Comparison of ENCODE assay signal across 18 cellular contexts in the genomic region with DNA sequence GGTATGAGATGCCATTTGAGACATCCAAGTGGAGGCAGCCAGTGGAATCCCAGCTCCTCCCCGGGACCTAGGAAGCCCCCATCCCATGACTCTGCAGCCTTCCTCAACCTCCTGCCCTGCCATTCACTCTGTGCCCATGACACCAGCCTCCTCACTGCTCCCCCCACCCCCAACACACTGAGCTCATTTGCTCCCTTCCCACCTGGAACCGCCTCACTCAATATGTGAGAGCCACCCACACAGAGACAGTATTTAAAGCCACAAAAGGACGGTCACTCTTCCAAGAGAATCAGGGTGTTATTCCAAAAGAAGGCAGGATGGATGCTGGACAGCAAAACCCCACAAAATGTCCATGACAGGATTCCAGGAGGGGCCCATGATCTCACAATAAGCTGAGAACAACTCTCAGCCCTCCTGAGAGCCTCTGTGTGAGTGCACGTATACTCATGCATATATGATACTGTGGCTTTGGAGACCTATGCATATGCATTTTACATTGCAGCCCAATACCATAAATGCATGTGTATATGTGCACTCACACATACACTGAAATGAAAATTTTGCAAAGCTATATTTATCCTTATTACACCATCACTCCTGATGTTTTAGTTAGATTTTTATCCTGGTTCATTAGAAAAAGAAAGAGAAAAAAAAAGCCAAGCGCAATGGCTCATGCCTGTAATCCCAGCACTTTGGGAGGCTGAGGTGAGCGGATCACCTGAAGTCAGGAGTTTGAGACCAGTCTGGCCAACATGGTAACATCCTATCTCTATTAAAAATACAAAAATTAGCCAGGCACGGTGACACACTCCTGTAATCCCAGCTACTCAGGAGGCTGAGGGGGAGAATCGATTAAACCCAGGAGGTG. TPM values are rescaled to one million over a fixed set of nuclear protein-coding genes. Genes with fewer than 3 reads are reported as not detected.
DNase-seq lines count a peak whose midpoint lies in the region; ATAC-seq and TF ChIP-seq lines count a peak whose summit lies in the region.
"Had no signal": no experiment of that assay in that cellular context is flagged by ENCODE, and none has a peak within 500 bp of the region (broad histone marks: within the 10 kb centered on the region; RNA-seq: fewer than 3 reads in every experiment).

No MANE protein-coding gene starts in this region.

- peak overlapping the region; percentile 21 for H3K27ac Mint-ChIP-seq in activated T-helper 17 cell treated with anti-CD3 and anti-CD28 coated beads, Interleukin-2, amount 50 U/mL, for 72 hours
- H3K27ac Mint-ChIP-seq: activated CD4-positive, alpha-beta T cell treated with anti-CD3 and anti-CD28 coated beads for 36 hours; stimulated activated naive CD8-positive, alpha-beta T cell treated with anti-CD3 and anti-CD28 coated beads, Interleukin-15, Interleukin-2, amounts not matched to agents 100 ng/mL and 50 ng/mL, for 24 hours had no signal

- POLR2A ChIA-PET in A673 (lab: Charles Lee; ENCODE audit: low non-redundant PET), result no interaction called here

- no peak overlapping the region for H3K4me3 ChIP-seq in A673 (ENCODE audit: low read depth, low read length, poor library complexity, severe bottlenecking)

- DNase-seq in DMS53 (lab: John Stamatoyannopoulos, UW) (peak; percentile 26), DMS53 treated with DMSO at 0.1 percent for 48 hours (lab: John Stamatoyannopoulos, UW; ENCODE audit: unreplicated experiment) (no peak), A673 (ENCODE audit: low spot score) (peak; percentile 54), NCI-H510A (lab: John Stamatoyannopoulos, UW) (peak; percentile 44), NCI-H1436 treated with DMSO at 0.1 percent for 48 hours (lab: John Stamatoyannopoulos, UW) (no peak)
- DNase-seq in stimulated activated naive CD4-positive, alpha-beta T cell (lab: John Stamatoyannopoulos, UW), result no peak
- DNase-seq: 8988T; activated CD4-positive, alpha-beta T cell treated with anti-CD3 and anti-CD28 coated beads for 36 hours; activated naive CD8-positive, alpha-beta T cell treated with anti-CD3 and anti-CD28 coated beads, Interleukin-2, amount 50 U/mL, for 24 hours; esophagus squamous epithelium; head of caudate nucleus; NCI-H1105; stimulated activated CD4-positive, alpha-beta T cell treated with anti-CD3 and anti-CD28 coated beads, Interleukin-12 subunit alpha, Interleukin-12 subunit beta, amount 100 ng/mL, for 4 hours had no signal

- no peaks in the 10 kb centered on the region for H3K36me3 Mint-ChIP-seq in activated T-helper 17 cell treated with anti-CD3 and anti-CD28 coated beads, Interleukin-2, amount 50 U/mL, for 72 hours (ENCODE audit: low read depth)

- BruUV-seq in A673 (replicated peaks; lab: Mats Ljungman, UMichigan), result no TSS peak

- no peaks in the 10 kb centered on the region for H3K9me3 Mint-ChIP-seq in activated T-helper 17 cell treated with anti-CD3 and anti-CD28 coated beads, Interleukin-2, amount 50 U/mL, for 72 hours
- H3K9me3 Mint-ChIP-seq: activated naive CD8-positive, alpha-beta T cell treated with anti-CD3 and anti-CD28 coated beads, Interleukin-2, amount 50 U/mL, for 24 hours; naive thymus-derived CD8-positive, alpha-beta T cell; stimulated activated naive CD8-positive, alpha-beta T cell treated with anti-CD3 and anti-CD28 coated beads, Interleukin-15, Interleukin-2, amounts not matched to agents 100 ng/mL and 50 ng/mL, for 24 hours had no signal

- no peaks in the 10 kb centered on the region for H3K36me3 ChIP-seq in A673 (ENCODE audit: insufficient read depth, low read length, poor library complexity, severe bottlenecking)

- no peak for ATAC-seq in activated T-helper 17 cell treated with anti-CD3 and anti-CD28 coated beads, Interleukin-2, amount 50 U/mL, for 72 hours (replicated peaks)
- ATAC-seq in GM18868 (IDR thresholded peaks at IDR 0.05; ENCODE audit: unreplicated experiment), result no peak
- ATAC-seq: activated CD4-positive, alpha-beta T cell treated with anti-CD3 and anti-CD28 coated beads for 36 hours; activated naive CD8-positive, alpha-beta T cell treated with anti-CD3 and anti-CD28 coated beads, Interleukin-2, amount 50 U/mL, for 24 hours; naive thymus-derived CD8-positive, alpha-beta T cell had no signal

- intact Hi-C loops in A673 (cut with micrococcal nuclease; ENCODE audit: unreplicated experiment), result no loop called here

- CTCF ChIA-PET in A673 (lab: Charles Lee), result interaction anchor here (0.5 to 1.2 kb wide), 5 partner anchors 34 to 368 kb away, joined by 3 to 9 read pairs (median 3); no protein-coding TSS in a partner anchor

- no peaks in the 10 kb centered on the region for H3K27me3 ChIP-seq in A673 (replicated peaks; ENCODE audit: insufficient read depth, low read depth, low read length, poor library complexity)
- H3K27me3 ChIP-seq: esophagus squamous epithelium had no signal

- H3K4me1 ChIP-seq in A673 (ENCODE audit: insufficient read depth, low read length, poor library complexity, severe bottlenecking), result peaks cover 14% of the 10 kb centered on the region

- H3K9me3 ChIP-seq in A673 (ENCODE audit: low read depth, low read length, poor library complexity, severe bottlenecking), result no peaks in the 10 kb centered on the region
- H3K9me3 ChIP-seq: esophagus squamous epithelium had no signal

- H3K27ac ChIP-seq in A673 (ENCODE audit: low read depth, low read length, poor library complexity, severe bottlenecking), result no peak overlapping the region
- H3K27ac ChIP-seq: esophagus squamous epithelium, RWPE1 had no signal

- no peak for TF ChIP-seq CTCF in A673 (conservative IDR thresholded peaks at IDR 0.05; ENCODE audit: low read depth, low read length)

- peaks cover 7% of the 10 kb centered on the region for H3K4me1 Mint-ChIP-seq in activated T-helper 17 cell treated with anti-CD3 and anti-CD28 coated beads, Interleukin-2, amount 50 U/mL, for 72 hours

- H3K27me3 Mint-ChIP-seq in activated T-helper 17 cell treated with anti-CD3 and anti-CD28 coated beads, Interleukin-2, amount 50 U/mL, for 72 hours, result no peaks in the 10 kb centered on the region
- H3K27me3 Mint-ChIP-seq: activated CD4-positive, alpha-beta T cell treated with anti-CD3 and anti-CD28 coated beads for 36 hours; activated naive CD8-positive, alpha-beta T cell treated with anti-CD3 and anti-CD28 coated beads, Interleukin-2, amount 50 U/mL, for 24 hours; stimulated activated naive CD8-positive, alpha-beta T cell treated with anti-CD3 and anti-CD28 coated beads, Interleukin-15, Interleukin-2, amounts not matched to agents 100 ng/mL and 50 ng/mL, for 24 hours had no signal

- H3K4me3 Mint-ChIP-seq in activated T-helper 17 cell treated with anti-CD3 and anti-CD28 coated beads, Interleukin-2, amount 50 U/mL, for 72 hours, result peak overlapping the region; percentile 76
- H3K4me3 Mint-ChIP-seq: stimulated activated naive CD8-positive, alpha-beta T cell treated with anti-CD3 and anti-CD28 coated beads, Interleukin-15, Interleukin-2, amounts not matched to agents 100 ng/mL and 50 ng/mL, for 24 hours had no signal

RNA-seq across cellular contexts. Expression of gene RANBP3, which starts 10.8 kb away (rescaled TPM):
- 126 and 130 TPM in 2 replicates for total RNA-seq in A673 (2021)
- total RNA-seq in activated T-helper 17 cell treated with anti-CD3 and anti-CD28 coated beads, Interleukin-2, amount 50 U/mL, for 72 hours, result 100 to 1,000 TPM in 1 of 2 donors, 10 to 100 TPM in 1; 81.4 to 112 TPM

Comparison
In these comparisons a context has a peak if more than half of its experiments do, and no peak if none do; other contexts are left out.
1. DNase-seq: peak in DMS53 (single experiment), A673 (single experiment) and NCI-H510A (single experiment); none in DMS53 treated with DMSO at 0.1 percent for 48 hours (single experiment), NCI-H1436 treated with DMSO at 0.1 percent for 48 hours (single experiment) and stimulated activated naive CD4-positive, alpha-beta T cell (0 of 6).